15 cellular contexts compared by ENCODE assay signal in the genomic region with DNA sequence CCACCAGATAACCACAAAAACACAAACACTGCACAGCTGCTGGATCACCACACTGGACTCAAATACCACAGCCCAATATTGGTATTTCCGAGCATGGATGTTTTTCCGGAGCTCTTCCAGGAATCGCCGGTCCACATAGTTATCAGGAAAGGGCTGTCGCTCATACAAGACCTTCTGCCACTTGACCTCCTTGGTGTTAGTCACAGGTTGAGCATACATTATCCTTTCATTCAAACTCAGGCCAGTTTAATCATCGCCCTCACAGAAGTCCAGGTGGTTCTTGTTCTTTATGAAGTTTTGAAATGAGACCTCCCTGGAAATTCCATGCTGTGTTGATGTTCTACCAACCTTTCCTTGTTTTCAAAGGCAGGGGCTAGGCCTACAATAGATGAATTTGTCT. TPM values are rescaled to one million over a fixed set of nuclear protein-coding genes. Genes with fewer than 3 reads are reported as not detected.
DNase-seq lines count a peak whose midpoint lies in the region; ATAC-seq, FAIRE-seq and TF ChIP-seq lines count a peak whose summit lies in the region.
"Had no signal": no experiment of that assay in that cellular context is flagged by ENCODE, and none has a peak within 500 bp of the region (broad histone marks: within the 10 kb centered on the region; RNA-seq: fewer than 3 reads in every experiment).

No MANE protein-coding gene starts in this region.

- peaks cover 18% of the 10 kb centered on the region for H3K36me3 Mint-ChIP-seq in activated CD4-positive, alpha-beta T cell treated with anti-CD3 and anti-CD28 coated beads for 36 hours (ENCODE audit: low read depth)
- H3K36me3 Mint-ChIP-seq in osteocyte (ENCODE audit: unreplicated experiment): peaks cover 24% of the 10 kb centered on the region
- peaks cover 20 to 38% of the 10 kb centered on the region in 2 donors for H3K36me3 Mint-ChIP-seq in stimulated activated naive B cell treated with anti-CD40 and anti-IgM and Interleukin-4, amounts not matched to agents 10 μg/mL and 1 μg/mL and 100 μg/mL, for 72 hours

- peaks cover 31% of the 10 kb centered on the region for H3K4me1 Mint-ChIP-seq in activated CD4-positive, alpha-beta T cell treated with anti-CD3 and anti-CD28 coated beads for 36 hours
- peaks cover 25% of the 10 kb centered on the region for H3K4me1 Mint-ChIP-seq in osteocyte (ENCODE audit: unreplicated experiment)
- peaks cover 30 to 39% of the 10 kb centered on the region in 2 donors for H3K4me1 Mint-ChIP-seq in stimulated activated naive B cell treated with anti-CD40 and anti-IgM and Interleukin-4, amounts not matched to agents 10 μg/mL and 1 μg/mL and 100 μg/mL, for 72 hours

- no peaks in the 10 kb centered on the region for H3K27me3 Mint-ChIP-seq in activated CD4-positive, alpha-beta T cell treated with anti-CD3 and anti-CD28 coated beads for 36 hours
- no peaks in the 10 kb centered on the region for H3K27me3 Mint-ChIP-seq in osteocyte (ENCODE audit: unreplicated experiment)
- H3K27me3 Mint-ChIP-seq in stimulated activated naive B cell treated with anti-CD40 and anti-IgM and Interleukin-4, amounts not matched to agents 10 μg/mL and 1 μg/mL and 100 μg/mL, for 72 hours: no peaks in the 10 kb centered on the region

- dilution Hi-C loops in endothelial cell of umbilical vein (cut with MboI; ENCODE audit: extremely low pct_ligation_motif_present, low sequenced_read_pairs): no loop called here

- no peaks in the 10 kb centered on the region for H3K36me3 ChIP-seq in PC-9 (ENCODE audit: low read depth)
- no peaks in the 10 kb centered on the region for H3K36me3 ChIP-seq in endothelial cell of umbilical vein (ENCODE audit: control insufficient read depth in 2 of 2, extremely low read depth in 1 of 2, insufficient read depth in 2 of 2, low read length in 2 of 2)

- H3K79me2 ChIP-seq in PC-9 (ENCODE audit: low read depth) (peaks cover 21% of the 10 kb centered on the region), endothelial cell of umbilical vein (ENCODE audit: control insufficient read depth, insufficient read depth, low read length) (peaks cover 25% of the 10 kb centered on the region)

- FAIRE-seq in endothelial cell of umbilical vein (lab: Jason Lieb, UNC): no peak
- FAIRE-seq: A204.1 had no signal

- peaks cover 15% of the 10 kb centered on the region for H3K4me1 ChIP-seq in PC-9 (replicated peaks; ENCODE audit: insufficient read depth)
- peaks cover 16% of the 10 kb centered on the region for H3K4me1 ChIP-seq in endothelial cell of umbilical vein (ENCODE audit: control insufficient read depth, extremely low read depth, insufficient read depth, low read length)

- no peaks in the 10 kb centered on the region for H3K27me3 ChIP-seq in PC-9 (ENCODE audit: insufficient read depth, low read depth)
- H3K27me3 ChIP-seq in endothelial cell of umbilical vein (ENCODE audit: control insufficient read depth in 2 of 2, insufficient read depth in 2 of 2, low read length in 2 of 2): no peaks in the 10 kb centered on the region

- peak overlapping the region; percentile 17 for H3K27ac Mint-ChIP-seq in activated CD4-positive, alpha-beta T cell treated with anti-CD3 and anti-CD28 coated beads for 36 hours
- no peak overlapping the region for H3K27ac Mint-ChIP-seq in osteocyte (ENCODE audit: unreplicated experiment)
- no peak overlapping the region for H3K27ac Mint-ChIP-seq in stimulated activated naive B cell treated with anti-CD40 and anti-IgM and Interleukin-4, amounts not matched to agents 10 μg/mL and 1 μg/mL and 100 μg/mL, for 72 hours

- BruUV-seq in PC-9 (replicated peaks; lab: Mats Ljungman, UMichigan) (no TSS peak), endothelial cell of umbilical vein (replicated peaks; lab: Mats Ljungman, UMichigan) (no TSS peak)

- H3K9me3 ChIP-seq in PC-9 (ENCODE audit: insufficient read depth, low read depth) (no peaks in the 10 kb centered on the region), endothelial cell of umbilical vein (replicated peaks; ENCODE audit: control insufficient read depth, insufficient read depth, low read length) (no peaks in the 10 kb centered on the region)

- POLR2A ChIA-PET in activated CD4-positive, alpha-beta T cell treated with anti-CD3 and anti-CD28 coated beads for 36 hours (lab: Charles Lee): no interaction called here
- POLR2A ChIA-PET in PC-9 (lab: Charles Lee; ENCODE audit: unreplicated experiment) (no interaction called here), endothelial cell of umbilical vein (lab: Charles Lee) (no interaction called here)

- peak overlapping the region; percentile 76; the same call in 1 of the 2 replicates for H3K4me3 ChIP-seq in PC-9
- no peak overlapping the region for H3K4me3 ChIP-seq in endothelial cell of umbilical vein (replicated peaks in 1 of 3; ENCODE audit: insufficient read depth in 1 of 3, low read depth in 1 of 3, low read length in 3 of 3)

- TF ChIP-seq POLR2A in endothelial cell of umbilical vein (IDR thresholded peaks at IDR 0.05; ENCODE audit: low read depth, low read length): no peak

- peak overlapping the region; percentile 77 for H3K4me2 ChIP-seq in PC-9
- peak overlapping the region; percentile 97 for H3K4me2 ChIP-seq in endothelial cell of umbilical vein (ENCODE audit: insufficient read depth, low read length)

- no peak overlapping the region for H3K9ac ChIP-seq in endothelial cell of umbilical vein (replicated peaks; ENCODE audit: extremely low read depth, insufficient read depth, low read length)
- H3K9ac ChIP-seq: parathyroid adenoma had no signal

- no peak for ATAC-seq in activated CD4-positive, alpha-beta T cell treated with anti-CD3 and anti-CD28 coated beads for 36 hours
- ATAC-seq in GM21367 (IDR thresholded peaks at IDR 0.05; ENCODE audit: unreplicated experiment): no peak
- ATAC-seq in stimulated activated naive B cell treated with anti-CD40 and anti-IgM and Interleukin-4, amounts not matched to agents 10 μg/mL and 1 μg/mL and 100 μg/mL, for 72 hours (replicated peaks): no peak

- H3K9me1 ChIP-seq in endothelial cell of umbilical vein (replicated peaks; ENCODE audit: control insufficient read depth, extremely low read depth, insufficient read depth, low read length): no peaks in the 10 kb centered on the region

- CTCF ChIA-PET in activated CD4-positive, alpha-beta T cell treated with anti-CD3 and anti-CD28 coated beads for 36 hours (lab: Charles Lee): interaction anchor here (2.0 to 6.4 kb wide), 5 partner anchors 9 to 294 kb away, joined by 4 to 63 read pairs (median 18); no protein-coding TSS in a partner anchor
- CTCF ChIA-PET in PC-9 (lab: Charles Lee): interaction anchor here (1.2 to 1.5 kb wide), 2 partner anchors 440 to 457 kb away, joined by 3 to 4 read pairs; no protein-coding TSS in a partner anchor
- CTCF ChIA-PET in endothelial cell of umbilical vein (lab: Charles Lee): interaction anchor here (1.0 to 4.0 kb wide), 5 partner anchors 9 to 440 kb away, joined by 3 to 42 read pairs (median 3); no protein-coding TSS in a partner anchor

- peak overlapping the region; percentile 85 for H3K4me3 Mint-ChIP-seq in activated CD4-positive, alpha-beta T cell treated with anti-CD3 and anti-CD28 coated beads for 36 hours
- H3K4me3 Mint-ChIP-seq in osteocyte (ENCODE audit: unreplicated experiment): peak overlapping the region; percentile 43
- H3K4me3 Mint-ChIP-seq in stimulated activated naive B cell treated with anti-CD40 and anti-IgM and Interleukin-4, amounts not matched to agents 10 μg/mL and 1 μg/mL and 100 μg/mL, for 72 hours: no peak overlapping the region

- no peaks in the 10 kb centered on the region for H3K9me2 ChIP-seq in PC-9 (ENCODE audit: insufficient read depth)

- DNase-seq in activated CD4-positive, alpha-beta T cell treated with anti-CD3 and anti-CD28 coated beads for 36 hours: no peak
- no peak for DNase-seq in activated CD4-positive, alpha-beta T cell treated with anti-CD3 and anti-CD28 coated beads, Interleukin-2, amount 50 U/mL, for 1 hour
- DNase-seq in PC-9 (no peak), endothelial cell of umbilical vein (ENCODE audit: low read depth, low spot score) (no peak), osteocyte (ENCODE audit: extremely low spot score, unreplicated experiment) (no peak), midbrain (lab: John Stamatoyannopoulos, UW) (no peak)
- no peak for DNase-seq in stimulated activated naive B cell treated with anti-CD40 and anti-IgM and Interleukin-4, amounts not matched to agents 10 μg/mL and 1 μg/mL and 100 μg/mL, for 72 hours
- DNase-seq: activated CD4-positive, alpha-beta T cell treated with anti-CD3 and anti-CD28 coated beads, Interleukin-2, amount 50 U/mL, for 4 hours; NCI-H1694 treated with DMSO at 0.1 percent for 48 hours; stimulated activated CD4-positive, alpha-beta T cell treated with anti-CD3 and anti-CD28 coated beads, Interleukin-4, amount 100 ng/mL, for 4 hours had no signal

- H3K27ac ChIP-seq in PC-9 (no peak overlapping the region), endothelial cell of umbilical vein (ENCODE audit: insufficient read depth, low read depth, low read length) (no peak overlapping the region)
- H3K27ac ChIP-seq: parathyroid adenoma had no signal

- intact Hi-C loops in activated CD4-positive, alpha-beta T cell treated with anti-CD3 and anti-CD28 coated beads for 36 hours (cut with DNase I, micrococcal nuclease): loop anchor here (5.0 kb wide), 2 partner anchors 440 to 700 kb away; a partner anchor contains a TSS
- intact Hi-C loops in PC-9 (cut with micrococcal nuclease; ENCODE audit: unreplicated experiment): no loop called here
- intact Hi-C loops in endothelial cell of umbilical vein (cut with micrococcal nuclease): no loop called here

- H3F3A ChIP-seq in PC-9 (ENCODE audit: insufficient read depth, low read depth): peaks cover 9% of the 10 kb centered on the region; the same call in 1 of the 2 replicates

- no peaks in the 10 kb centered on the region for H3K9me3 Mint-ChIP-seq in activated CD4-positive, alpha-beta T cell treated with anti-CD3 and anti-CD28 coated beads for 36 hours (ENCODE audit: low read depth)
- H3K9me3 Mint-ChIP-seq in osteocyte (ENCODE audit: unreplicated experiment): peaks cover 5% of the 10 kb centered on the region
- no peaks in the 10 kb centered on the region for H3K9me3 Mint-ChIP-seq in stimulated activated naive B cell treated with anti-CD40 and anti-IgM and Interleukin-4, amounts not matched to agents 10 μg/mL and 1 μg/mL and 100 μg/mL, for 72 hours

- H2AFZ ChIP-seq in PC-9 (no peak overlapping the region), endothelial cell of umbilical vein (ENCODE audit: low read depth, low read length) (no peak overlapping the region)
- H2AFZ ChIP-seq: parathyroid adenoma had no signal

- TF ChIP-seq CTCF in PC-9 (conservative IDR thresholded peaks at IDR 0.05) (no peak), endothelial cell of umbilical vein (IDR thresholded peaks at IDR 0.05; ENCODE audit: extremely low read depth in 1 of 2, insufficient read depth in 1 of 2, low read depth in 1 of 2, low read length in 2 of 2) (no peak), osteocyte (IDR thresholded peaks at IDR 0.05) (no peak)

- H4K20me1 ChIP-seq in PC-9 (ENCODE audit: insufficient read depth) (no peaks in the 10 kb centered on the region), endothelial cell of umbilical vein (replicated peaks; ENCODE audit: control insufficient read depth, extremely low read depth, insufficient read depth, low read length) (no peaks in the 10 kb centered on the region)

RNA-seq across cellular contexts. Expression of a gene that starts 1.5 kb away (rescaled TPM):
- 10 to 100 TPM; 14.7 to 17.1 TPM for total RNA-seq in activated CD4-positive, alpha-beta T cell treated with anti-CD3 and anti-CD28 coated beads for 36 hours
- total RNA-seq in PC-9 (2021) (21.3 and 26.5 TPM in 2 replicates), endothelial cell of umbilical vein (15.9 and 16.1 TPM in 2 replicates), osteocyte (30.5 and 31.7 TPM in 2 replicates)
- 23.6 and 25.8 TPM in 2 replicates for polyA plus RNA-seq in endothelial cell of umbilical vein
- 17.3 TPM in 2 replicates for polyA plus RNA-seq in endothelial cell of umbilical vein (2011; cell fraction: cytosol; rRNA removed)
- 10.3 and 14.0 TPM in 2 replicates for polyA plus RNA-seq in endothelial cell of umbilical vein (2011; cell fraction: nucleus; rRNA removed)
- 13.9 and 18.1 TPM in 2 replicates for polyA plus RNA-seq in endothelial cell of umbilical vein (2012)
- 26.8 and 28.2 TPM in 2 replicates for polyA minus RNA-seq in endothelial cell of umbilical vein
- polyA minus RNA-seq in endothelial cell of umbilical vein (2011; cell fraction: cytosol; rRNA and poly(A)+ RNA removed): 18.7 TPM
- 10.3 and 13.6 TPM in 2 replicates for polyA minus RNA-seq in endothelial cell of umbilical vein (2011; cell fraction: nucleus; rRNA and poly(A)+ RNA removed)

RNA-seq across cellular contexts. Expression of a gene that starts 21.9 kb away (rescaled TPM):
- total RNA-seq in activated CD4-positive, alpha-beta T cell treated with anti-CD3 and anti-CD28 coated beads for 36 hours: not detected
- not detected in 2 replicates for total RNA-seq in PC-9 (2021)
- total RNA-seq in endothelial cell of umbilical vein: not detected in 2 replicates
- polyA plus RNA-seq in endothelial cell of umbilical vein: not detected in 2 replicates
- not detected in 2 replicates for polyA plus RNA-seq in endothelial cell of umbilical vein (2011; cell fraction: cytosol; rRNA removed)
- polyA plus RNA-seq in endothelial cell of umbilical vein (2011; cell fraction: nucleus; rRNA removed): not detected in 2 replicates
- not detected in 2 replicates for polyA plus RNA-seq in endothelial cell of umbilical vein (2012)
- polyA minus RNA-seq in endothelial cell of umbilical vein: not detected in 2 replicates
- not detected for polyA minus RNA-seq in endothelial cell of umbilical vein (2011; cell fraction: cytosol; rRNA and poly(A)+ RNA removed)
- not detected in 2 replicates for polyA minus RNA-seq in endothelial cell of umbilical vein (2011; cell fraction: nucleus; rRNA and poly(A)+ RNA removed)
- total RNA-seq in osteocyte: not detected in 2 replicates
- total RNA-seq: temporal lobe had no signal
- polyA plus RNA-seq: esophagus had no signal

Comparison
In these comparisons a context has a peak if more than half of its experiments do, and no peak if none do; other contexts are left out.
1. H3K4me3 Mint-ChIP-seq: peak in activated CD4-positive, alpha-beta T cell treated with anti-CD3 and anti-CD28 coated beads for 36 hours (single experiment) and osteocyte (single experiment); none in stimulated activated naive B cell treated with anti-CD40 and anti-IgM and Interleukin-4, amounts not matched to agents 10 μg/mL and 1 μg/mL and 100 μg/mL, for 72 hours (0 of 2).
2. intact Hi-C loops: an anchor here in activated CD4-positive, alpha-beta T cell treated with anti-CD3 and anti-CD28 coated beads for 36 hours (5.0 kb wide); none called in PC-9 and endothelial cell of umbilical vein.